17 cellular contexts compared by ENCODE assay signal in the genomic region with DNA sequence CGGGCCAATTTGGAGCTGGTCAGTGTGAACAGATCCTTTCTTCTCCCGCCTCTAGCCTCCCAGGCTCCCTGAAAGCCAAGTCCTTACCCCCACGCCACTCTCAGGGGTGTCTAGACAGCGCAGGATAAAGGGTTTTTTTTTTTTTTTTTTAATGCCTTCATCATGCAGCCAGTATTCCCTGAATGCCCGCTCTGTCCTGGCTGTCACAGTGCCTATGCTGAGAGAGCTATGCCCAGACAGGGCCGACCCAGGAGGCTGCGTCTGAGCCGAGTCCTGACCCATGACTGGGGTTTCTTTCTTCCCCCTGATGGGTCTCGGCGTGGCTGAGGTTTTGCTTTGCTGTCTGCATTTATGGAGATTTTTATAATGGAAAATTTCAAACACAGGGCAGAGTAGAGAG. TPM values are rescaled to one million over a fixed set of nuclear protein-coding genes. Genes with fewer than 3 reads are reported as not detected.
DNase-seq lines count a peak whose midpoint lies in the region; ATAC-seq and TF ChIP-seq lines count a peak whose summit lies in the region.
"Had no signal": no experiment of that assay in that cellular context is flagged by ENCODE, and none has a peak within 500 bp of the region (broad histone marks: within the 10 kb centered on the region; RNA-seq: fewer than 3 reads in every experiment).

No MANE protein-coding gene starts in this region.

- H3K18ac ChIP-seq in trophoblast cell (ENCODE audit: low read length), result no peak overlapping the region

- H2AFZ ChIP-seq in hepatocyte, result no peak overlapping the region
- no peak overlapping the region for H2AFZ ChIP-seq in trophoblast cell (ENCODE audit: insufficient read depth, low read length, poor library complexity)

- H3K27ac Mint-ChIP-seq in chondrocyte (ENCODE audit: unreplicated experiment), result peak overlapping the region; percentile 73
- H3K27ac Mint-ChIP-seq in activated naive CD8-positive, alpha-beta T cell treated with anti-CD3 and anti-CD28 coated beads for 36 hours, result no peak overlapping the region

- H2BK120ac ChIP-seq in trophoblast cell (ENCODE audit: insufficient read depth, low read length, poor library complexity), result no peak overlapping the region

- no peak overlapping the region for H2AK5ac ChIP-seq in trophoblast cell (ENCODE audit: low read length)

- intact Hi-C loops in uterus (cut with DNase I; ENCODE audit: low total_unique reads), result no loop called here

- no peak overlapping the region for H3K4me3 Mint-ChIP-seq in chondrocyte (ENCODE audit: unreplicated experiment)
- no peak overlapping the region for H3K4me3 Mint-ChIP-seq in activated naive CD8-positive, alpha-beta T cell treated with anti-CD3 and anti-CD28 coated beads for 36 hours

- H3K79me2 ChIP-seq in hepatocyte (peaks cover 99% of the 10 kb centered on the region), trophoblast cell (ENCODE audit: control insufficient read depth, insufficient read depth, low read length, poor library complexity) (peaks cover 70% of the 10 kb centered on the region)

- H3K14ac ChIP-seq in trophoblast cell (ENCODE audit: low read length), result no peak overlapping the region

- no peak for TF ChIP-seq CTCF in chondrocyte (IDR thresholded peaks at IDR 0.05)
- TF ChIP-seq CTCF in hepatocyte (IDR thresholded peaks at IDR 0.05; ENCODE audit: poor library complexity), result no peak
- no peak for TF ChIP-seq CTCF in uterus (IDR thresholded peaks at IDR 0.05)
- TF ChIP-seq CTCF in GM20000 (IDR thresholded peaks at IDR 0.05; ENCODE audit: extremely low read depth, missing control alignments), result no peak

- H3K23ac ChIP-seq in trophoblast cell (ENCODE audit: low read length), result no peak overlapping the region

- H4K20me1 ChIP-seq in hepatocyte (ENCODE audit: insufficient read depth, poor library complexity, severe bottlenecking), result peaks cover 97% of the 10 kb centered on the region

- no peak overlapping the region for H4K8ac ChIP-seq in trophoblast cell (ENCODE audit: low read depth, low read length)

- H3K27me3 Mint-ChIP-seq in chondrocyte (ENCODE audit: low read depth), result no peaks in the 10 kb centered on the region
- no peaks in the 10 kb centered on the region for H3K27me3 Mint-ChIP-seq in activated naive CD8-positive, alpha-beta T cell treated with anti-CD3 and anti-CD28 coated beads for 36 hours

- H3K4me3 ChIP-seq in hepatocyte (no peak overlapping the region), trophoblast cell (ENCODE audit: low read depth, low read length) (no peak overlapping the region), uterus (no peak overlapping the region)

- H3K4ac ChIP-seq in trophoblast cell (ENCODE audit: low read depth, low read length), result peak overlapping the region; percentile 93

- no peak overlapping the region for H2BK5ac ChIP-seq in trophoblast cell (ENCODE audit: low read depth, low read length, poor library complexity)

- H3K36me3 ChIP-seq in hepatocyte (replicated peaks; ENCODE audit: insufficient read depth, low read depth) (no peaks in the 10 kb centered on the region), trophoblast cell (ENCODE audit: control insufficient read depth in 1 of 2, insufficient read depth in 2 of 2, low read length in 2 of 2) (peaks cover 38 to 53% of the 10 kb centered on the region in 2 experiments), uterus (no peaks in the 10 kb centered on the region)

- H3K27ac ChIP-seq in hepatocyte (peak overlapping the region; percentile 32), trophoblast cell (ENCODE audit: low read depth, low read length) (no peak overlapping the region), uterus (peak overlapping the region; percentile 51 to 68)
- H3K27ac ChIP-seq: KMS-11 had no signal

- no peaks in the 10 kb centered on the region for H3K9me2 ChIP-seq in hepatocyte (replicated peaks; ENCODE audit: insufficient read depth)

- no peak overlapping the region for H2BK12ac ChIP-seq in trophoblast cell (ENCODE audit: low read length)

- H3K27me3 ChIP-seq in hepatocyte (no peaks in the 10 kb centered on the region), trophoblast cell (ENCODE audit: insufficient read depth, low read length) (no peaks in the 10 kb centered on the region), uterus (no peaks in the 10 kb centered on the region)

- H3K4me2 ChIP-seq in hepatocyte (peak overlapping the region; percentile 63), trophoblast cell (ENCODE audit: low read length) (no peak overlapping the region)
- H3K4me2 ChIP-seq: KMS-11 had no signal

- peaks cover 1% of the 10 kb centered on the region for H3K79me1 ChIP-seq in trophoblast cell (ENCODE audit: low read length)

- peaks cover 16% of the 10 kb centered on the region for H3K36me3 Mint-ChIP-seq in chondrocyte (ENCODE audit: low read depth)
- no peaks in the 10 kb centered on the region for H3K36me3 Mint-ChIP-seq in activated naive CD8-positive, alpha-beta T cell treated with anti-CD3 and anti-CD28 coated beads for 36 hours

- H3K9me3 ChIP-seq in hepatocyte (ENCODE audit: low read depth) (no peaks in the 10 kb centered on the region), trophoblast cell (ENCODE audit: insufficient read depth, low read depth, low read length) (peaks cover 2% of the 10 kb centered on the region), uterus (no peaks in the 10 kb centered on the region)

- DNase-seq in chondrocyte (ENCODE audit: low spot score) (no peak), hepatocyte (ENCODE audit: low spot score) (no peak), trophoblast cell (no peak), uterus (no peak), GM20000 (ENCODE audit: low spot score) (no peak)
- no peak for DNase-seq in activated naive CD8-positive, alpha-beta T cell treated with anti-CD3 and anti-CD28 coated beads for 36 hours
- DNase-seq: ACHN, AML-193, COR-L47, GF-D8, GOT3, NCI-H1092, NCI-H1694, NCI-H510A treated with DMSO at 0.1 percent for 48 hours, SHP77 had no signal

- H4K91ac ChIP-seq in trophoblast cell (ENCODE audit: low read depth, low read length), result no peak overlapping the region

- no peak overlapping the region for H4K12ac ChIP-seq in trophoblast cell (ENCODE audit: low read depth, low read length)

- no peaks in the 10 kb centered on the region for H3K9me3 Mint-ChIP-seq in chondrocyte (ENCODE audit: low read depth)
- H3K9me3 Mint-ChIP-seq in activated naive CD8-positive, alpha-beta T cell treated with anti-CD3 and anti-CD28 coated beads for 36 hours, result no peaks in the 10 kb centered on the region

- H3K4me1 ChIP-seq in hepatocyte (ENCODE audit: insufficient read depth), result peaks cover 21% of the 10 kb centered on the region
- peaks cover 19 to 40% of the 10 kb centered on the region in 2 experiments for H3K4me1 ChIP-seq in trophoblast cell (ENCODE audit: control insufficient read depth in 1 of 2, insufficient read depth in 2 of 2, low read length in 2 of 2)
- H3K4me1 ChIP-seq in uterus, result peaks cover 0 to 29% of the 10 kb centered on the region in 2 donors

- H3K9ac ChIP-seq in trophoblast cell (ENCODE audit: low read length), result no peak overlapping the region
- H3K9ac ChIP-seq: KMS-11 had no signal

- no peak for ATAC-seq in HG03520 (IDR thresholded peaks at IDR 0.05; ENCODE audit: unreplicated experiment)

- H3K4me1 Mint-ChIP-seq in chondrocyte (ENCODE audit: low read depth), result peaks cover 94% of the 10 kb centered on the region
- H3K4me1 Mint-ChIP-seq in activated naive CD8-positive, alpha-beta T cell treated with anti-CD3 and anti-CD28 coated beads for 36 hours, result peaks cover 14% of the 10 kb centered on the region

- 71% methylated on average over 10 of the region's 10 CpGs for WGBS in hepatocyte (ENCODE audit: low lambda C conversion rate, missing lambda C conversion rate)
- no CpG with 5 or more reads among the region's 10 CpGs for WGBS in trophoblast cell (ENCODE audit: extremely low coverage, insufficient coverage, insufficient read length)

- TF ChIP-seq POLR2A in uterus (IDR thresholded peaks at IDR 0.05), result no peak

RNA-seq across cellular contexts. Expression of gene SPSB1, which starts 18.3 kb away (rescaled TPM):
- total RNA-seq in chondrocyte (164 to 184 TPM (median 173 TPM) in 3 replicates), hepatocyte (61.3 and 66.9 TPM in 2 replicates), uterus (10 to 100 TPM; 12.3 to 29.6 (median 20.7) TPM)
- 75.3 and 102 TPM in 2 replicates for polyA plus RNA-seq in hepatocyte
- 85.2 and 90.2 TPM in 2 replicates for polyA plus RNA-seq in trophoblast cell (2013)
- under 1 TPM; 0.36 to 0.37 TPM for total RNA-seq in activated naive CD8-positive, alpha-beta T cell treated with anti-CD3 and anti-CD28 coated beads for 36 hours

Comparison
In these comparisons a context has a peak if more than half of its experiments do, and no peak if none do; other contexts are left out.
1. RNA of gene SPSB1, which starts 18.3 kb away (total RNA-seq): 164 to 184 TPM in chondrocyte, 61.3 to 66.9 TPM in hepatocyte and 12.3 to 29.6 TPM in uterus; 0.36 to 0.37 TPM in activated naive CD8-positive, alpha-beta T cell treated with anti-CD3 and anti-CD28 coated beads for 36 hours; every median in the first group is over 4 times any median in the second.